9 cellular contexts compared by ENCODE assay signal in the genomic region with DNA sequence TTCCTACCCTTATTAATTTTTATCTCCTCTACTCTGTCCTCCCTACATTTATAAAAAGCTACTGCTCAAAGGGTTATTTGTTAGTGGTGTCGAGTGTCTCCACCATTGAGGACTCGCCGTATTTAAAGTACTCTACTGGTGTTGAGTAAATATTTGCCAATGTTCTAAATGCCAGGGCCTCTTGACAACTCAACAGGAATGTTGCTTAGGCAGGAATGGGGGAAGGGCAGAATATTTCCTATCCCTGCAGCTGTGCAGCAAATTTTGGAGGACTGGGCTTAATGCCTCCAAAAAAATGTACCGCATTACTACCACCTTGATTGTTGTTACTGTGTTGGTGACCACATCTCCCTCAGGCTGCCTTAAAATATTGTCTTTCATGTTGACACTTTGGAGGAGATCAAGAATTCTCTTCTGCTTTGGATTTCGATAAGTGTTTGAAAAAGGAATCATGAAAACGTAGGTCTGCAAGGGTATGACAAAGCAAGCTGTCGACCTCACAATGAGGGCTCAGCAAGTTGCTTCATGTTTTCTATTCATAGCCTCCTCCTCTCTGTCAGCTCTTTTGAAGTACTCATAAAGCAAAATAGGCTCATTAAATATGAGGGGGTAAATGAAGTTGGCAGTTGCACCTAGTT.
DNase-seq lines count a peak whose midpoint lies in the region; ATAC-seq and TF ChIP-seq lines count a peak whose summit lies in the region.
"Had no signal": no experiment of that assay in that cellular context is flagged by ENCODE, and none has a peak within 500 bp of the region (broad histone marks: within the 10 kb centered on the region; RNA-seq: fewer than 3 reads in every experiment).

No MANE protein-coding gene starts in this region.

- H3K27me3 ChIP-seq in right cardiac atrium (ENCODE audit: control insufficient read depth, insufficient read depth) (no peaks in the 10 kb centered on the region), upper lobe of left lung (no peaks in the 10 kb centered on the region), MG63 (no peaks in the 10 kb centered on the region)

- POLR2A ChIA-PET in HEK293T (lab: Yijun Ruan, JAX): no interaction called here

- no peak for TF ChIP-seq CTCF in upper lobe of left lung (IDR thresholded peaks at IDR 0.05)

- peak; percentile 90 to 91 for ATAC-seq in right cardiac atrium
- peak; percentile 64 to 91 for ATAC-seq in upper lobe of left lung (ENCODE audit: low FRiP score in 2 of 2)

- no peak overlapping the region for H3K4me3 ChIP-seq in right cardiac atrium (ENCODE audit: low read length)
- H3K4me3 ChIP-seq in upper lobe of left lung: no peak overlapping the region
- no peak overlapping the region for H3K4me3 ChIP-seq in MG63

- no peaks in the 10 kb centered on the region for H3K36me3 ChIP-seq in upper lobe of left lung
- H3K36me3 ChIP-seq in MG63: no peaks in the 10 kb centered on the region

- DNase-seq in NCI-H1105 treated with DMSO at 0.1 percent for 48 hours (lab: John Stamatoyannopoulos, UW): peak; percentile 96
- DNase-seq in RPMI7951 (ENCODE audit: low read depth): peak; percentile 9
- DNase-seq in right cardiac atrium: no peak
- peak in 1 of 2 donors; percentile 48 for DNase-seq in upper lobe of left lung
- no peak for DNase-seq in NCI-H82 treated with DMSO at 0.1 percent for 48 hours (lab: John Stamatoyannopoulos, UW; ENCODE audit: unreplicated experiment)
- no peak for DNase-seq in HEK293T (ENCODE audit: extremely low spot score)
- DNase-seq in MG63: no peak
- DNase-seq: naive B cell, T-helper 9 cell had no signal

- no peaks in the 10 kb centered on the region for H3K4me1 ChIP-seq in right cardiac atrium (ENCODE audit: control insufficient read depth, insufficient read depth, low read length)
- peaks cover 0 to 19% (median 5%) of the 10 kb centered on the region in 4 donors for H3K4me1 ChIP-seq in upper lobe of left lung

- WGBS in right cardiac atrium: 47% methylated on average over 7 of the region's 7 CpGs
- WGBS in upper lobe of left lung, 2 donors: 36 to 39% methylated on average over 7 of the region's 7 CpGs

- H3K9me3 ChIP-seq in right cardiac atrium (ENCODE audit: control insufficient read depth, low read length) (no peaks in the 10 kb centered on the region), upper lobe of left lung (no peaks in the 10 kb centered on the region), MG63 (peaks cover 2% of the 10 kb centered on the region; the same call in 1 of the 2 replicates)

- peak overlapping the region; percentile 74 for H3K27ac ChIP-seq in right cardiac atrium (ENCODE audit: low read length)
- peak overlapping the region; percentile 62 to 77 (median 66) for H3K27ac ChIP-seq in upper lobe of left lung

- intact Hi-C loops in right cardiac atrium (cut with DNase I): no loop called here

- peak in 3 of 4 donors; percentile 79 to 97 (median 89) for TF ChIP-seq EP300 in upper lobe of left lung (IDR thresholded peaks at IDR 0.05)

- no peak for TF ChIP-seq POLR2A in upper lobe of left lung (IDR thresholded peaks at IDR 0.05)

- CTCF ChIA-PET in HEK293T (lab: Yijun Ruan, JAX): no interaction called here

TF ChIP-seq in HEK293T, 16 proteins besides CTCF, POLR2A, EP300 and RAD21:
- TF ChIP-seq SUZ12 (IDR thresholded peaks at IDR 0.05) (no peak), NFRKB (IDR thresholded peaks at IDR 0.05) (no peak), ELF4 (IDR thresholded peaks at IDR 0.05) (no peak), FOXK2 (IDR thresholded peaks at IDR 0.05) (no peak), SP1 (IDR thresholded peaks at IDR 0.05) (no peak), CTBP1 (IDR thresholded peaks at IDR 0.05; ENCODE audit: borderline replicate concordance) (no peak), L3MBTL2 (conservative IDR thresholded peaks at IDR 0.05) (no peak), FOXA1 (IDR thresholded peaks at IDR 0.05) (no peak)
- TF ChIP-seq, protein P1, sequence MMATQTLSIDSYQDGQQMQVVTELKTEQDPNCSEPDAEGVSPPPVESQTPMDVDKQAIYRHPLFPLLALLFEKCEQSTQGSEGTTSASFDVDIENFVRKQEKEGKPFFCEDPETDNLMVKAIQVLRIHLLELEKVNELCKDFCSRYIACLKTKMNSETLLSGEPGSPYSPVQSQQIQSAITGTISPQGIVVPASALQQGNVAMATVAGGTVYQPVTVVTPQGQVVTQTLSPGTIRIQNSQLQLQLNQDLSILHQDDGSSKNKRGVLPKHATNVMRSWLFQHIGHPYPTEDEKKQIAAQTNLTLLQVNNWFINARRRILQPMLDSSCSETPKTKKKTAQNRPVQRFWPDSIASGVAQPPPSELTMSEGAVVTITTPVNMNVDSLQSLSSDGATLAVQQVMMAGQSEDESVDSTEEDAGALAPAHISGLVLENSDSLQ (IDR thresholded peaks at IDR 0.05): no peak
TF ChIP-seq in HEK293T: peak in this region for 0.

Comparison
In these comparisons a context has a peak if more than half of its experiments do, and no peak if none do; other contexts are left out.
1. DNase-seq: peak in NCI-H1105 treated with DMSO at 0.1 percent for 48 hours (single experiment) and RPMI7951 (single experiment); none in right cardiac atrium (0 of 3), NCI-H82 treated with DMSO at 0.1 percent for 48 hours (single experiment), HEK293T (single experiment) and MG63 (single experiment).